Comparison of ENCODE assay signal across 1 cellular context in genomic region chr14:105290598-105291356, GRCh38.
TF ChIP-seq lines count a peak whose summit lies in the region.

No MANE protein-coding gene starts in this region.

TF ChIP-seq in GM23338, 12 proteins besides CTCF, POLR2A, EP300 and RAD21 (continued from another document):
- TF ChIP-seq, protein P1, sequence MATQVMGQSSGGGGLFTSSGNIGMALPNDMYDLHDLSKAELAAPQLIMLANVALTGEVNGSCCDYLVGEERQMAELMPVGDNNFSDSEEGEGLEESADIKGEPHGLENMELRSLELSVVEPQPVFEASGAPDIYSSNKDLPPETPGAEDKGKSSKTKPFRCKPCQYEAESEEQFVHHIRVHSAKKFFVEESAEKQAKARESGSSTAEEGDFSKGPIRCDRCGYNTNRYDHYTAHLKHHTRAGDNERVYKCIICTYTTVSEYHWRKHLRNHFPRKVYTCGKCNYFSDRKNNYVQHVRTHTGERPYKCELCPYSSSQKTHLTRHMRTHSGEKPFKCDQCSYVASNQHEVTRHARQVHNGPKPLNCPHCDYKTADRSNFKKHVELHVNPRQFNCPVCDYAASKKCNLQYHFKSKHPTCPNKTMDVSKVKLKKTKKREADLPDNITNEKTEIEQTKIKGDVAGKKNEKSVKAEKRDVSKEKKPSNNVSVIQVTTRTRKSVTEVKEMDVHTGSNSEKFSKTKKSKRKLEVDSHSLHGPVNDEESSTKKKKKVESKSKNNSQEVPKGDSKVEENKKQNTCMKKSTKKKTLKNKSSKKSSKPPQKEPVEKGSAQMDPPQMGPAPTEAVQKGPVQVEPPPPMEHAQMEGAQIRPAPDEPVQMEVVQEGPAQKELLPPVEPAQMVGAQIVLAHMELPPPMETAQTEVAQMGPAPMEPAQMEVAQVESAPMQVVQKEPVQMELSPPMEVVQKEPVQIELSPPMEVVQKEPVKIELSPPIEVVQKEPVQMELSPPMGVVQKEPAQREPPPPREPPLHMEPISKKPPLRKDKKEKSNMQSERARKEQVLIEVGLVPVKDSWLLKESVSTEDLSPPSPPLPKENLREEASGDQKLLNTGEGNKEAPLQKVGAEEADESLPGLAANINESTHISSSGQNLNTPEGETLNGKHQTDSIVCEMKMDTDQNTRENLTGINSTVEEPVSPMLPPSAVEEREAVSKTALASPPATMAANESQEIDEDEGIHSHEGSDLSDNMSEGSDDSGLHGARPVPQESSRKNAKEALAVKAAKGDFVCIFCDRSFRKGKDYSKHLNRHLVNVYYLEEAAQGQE (IDR thresholded peaks at IDR 0.05; ENCODE audit: unreplicated experiment) = no peak
- TF ChIP-seq ZNF331 (CRISPR knock-in tag; IDR thresholded peaks at IDR 0.05; ENCODE audit: low read depth) (no peak), ZNF114 (CRISPR knock-in tag; IDR thresholded peaks at IDR 0.05) (no peak), EZH2phosphoT487 (IDR thresholded peaks at IDR 0.05; ENCODE audit: unreplicated experiment) (no peak), POLR2AphosphoS5 (IDR thresholded peaks at IDR 0.05; ENCODE audit: low read depth) (no peak), NANOG (IDR thresholded peaks at IDR 0.05; ENCODE audit: borderline replicate concordance) (no peak), ZNF462 (CRISPR knock-in tag; IDR thresholded peaks at IDR 0.05) (no peak), JUNB (IDR thresholded peaks at IDR 0.05; ENCODE audit: unreplicated experiment) (no peak), EZH2 (IDR thresholded peaks at IDR 0.05; ENCODE audit: low read depth, unreplicated experiment) (no peak), CREB1 (CRISPR knock-in tag; IDR thresholded peaks at IDR 0.05; ENCODE audit: low read depth) (no peak)
